Comparison of ENCODE assay signal across 20 cellular contexts in genomic region chr12:68393398-68393797, GRCh38.
DNase-seq lines count a peak whose midpoint lies in the region; ATAC-seq and TF ChIP-seq lines count a peak whose summit lies in the region.
"Had no signal": no experiment of that assay in that cellular context is flagged by ENCODE, and none has a peak within 500 bp of the region (broad histone marks: within the 10 kb centered on the region; RNA-seq: fewer than 3 reads in every experiment).

No MANE protein-coding gene starts in this region.

- H3K27ac ChIP-seq in right cardiac atrium (ENCODE audit: low read length): no peak overlapping the region
- peak overlapping the region; percentile 48; the same call in 1 of the 2 replicates for H3K27ac ChIP-seq in Panc1 (ENCODE audit: low read length)
- H3K27ac ChIP-seq in upper lobe of right lung: no peak overlapping the region
- H3K27ac ChIP-seq: BLaER1, GM23248 had no signal

- no peaks in the 10 kb centered on the region for H3K4me1 ChIP-seq in right cardiac atrium (ENCODE audit: control insufficient read depth, insufficient read depth, low read length)
- no peaks in the 10 kb centered on the region for H3K4me1 ChIP-seq in Panc1 (ENCODE audit: control insufficient read depth, insufficient read depth, low read length)
- no peaks in the 10 kb centered on the region for H3K4me1 ChIP-seq in upper lobe of right lung

- DNase-seq in right cardiac atrium: no peak
- no peak for DNase-seq in Right ventricle myocardium inferior (ENCODE audit: missing footprints)
- DNase-seq in Panc1 (ENCODE audit: low read depth, low spot score): no peak
- DNase-seq in ecto neural progenitor cell (ENCODE audit: low spot score): peak; percentile 24
- DNase-seq in upper lobe of right lung: no peak
- DNase-seq in stimulated activated naive CD4-positive, alpha-beta T cell treated with Interleukin-2 at 50 U/mL for 16 hours (lab: John Stamatoyannopoulos, UW): no peak
- DNase-seq in HuH-7.5 (ENCODE audit: low spot score): no peak
- DNase-seq in kidney glomerular epithelial cell (lab: John Stamatoyannopoulos, UW): no peak
- DNase-seq: CD8-positive, alpha-beta memory T cell; DND-41; GM23248; Karpas-422; MG63; NCI-H1092; NCI-H1694 treated with DMSO at 0.1 percent for 48 hours; NCI-H2171; NCI-H510A; SHP77; SK-N-SH had no signal

- H3K9me3 ChIP-seq in right cardiac atrium (ENCODE audit: control insufficient read depth, low read length): no peaks in the 10 kb centered on the region
- H3K9me3 ChIP-seq in Panc1 (ENCODE audit: control insufficient read depth, insufficient read depth, low read depth, low read length): no peaks in the 10 kb centered on the region; the same call in 1 of the 2 replicates
- H3K9me3 ChIP-seq in upper lobe of right lung: no peaks in the 10 kb centered on the region
- H3K9me3 ChIP-seq: MG63, SK-N-SH had no signal

- TF ChIP-seq CTCF in Panc1 (IDR thresholded peaks at IDR 0.05): no peak
- no peak for TF ChIP-seq CTCF in upper lobe of right lung (IDR thresholded peaks at IDR 0.05)

- in situ Hi-C loops in Panc1 (cut with HindIII; ENCODE audit: low pct_unique_long_range_greater_than_20kb, low sequenced_read_pairs): no loop called here

- H3K27me3 ChIP-seq in right cardiac atrium (ENCODE audit: control insufficient read depth, insufficient read depth) (no peaks in the 10 kb centered on the region), Panc1 (ENCODE audit: control insufficient read depth, insufficient read depth, low read length) (no peaks in the 10 kb centered on the region), upper lobe of right lung (no peaks in the 10 kb centered on the region)
- H3K27me3 ChIP-seq: BLaER1, MG63 had no signal

- ATAC-seq in right cardiac atrium (peak; percentile 59 to 89), Right ventricle myocardium inferior (no peak), Panc1 (no peak), upper lobe of right lung (peak; percentile 40)

- H3K36me3 ChIP-seq in Panc1 (ENCODE audit: control insufficient read depth, insufficient read depth, low read length): no peaks in the 10 kb centered on the region
- no peaks in the 10 kb centered on the region for H3K36me3 ChIP-seq in upper lobe of right lung
- H3K36me3 ChIP-seq: MG63 had no signal

- BruUV-seq in Panc1 (replicated peaks; lab: Mats Ljungman, UMichigan): no TSS peak

- H3K4me3 ChIP-seq in right cardiac atrium (ENCODE audit: low read length): no peak overlapping the region
- no peak overlapping the region for H3K4me3 ChIP-seq in Panc1 (ENCODE audit: low read depth in 2 of 2, low read length in 2 of 2)
- no peak overlapping the region for H3K4me3 ChIP-seq in upper lobe of right lung
- H3K4me3 ChIP-seq: BLaER1, GM23248, MG63 had no signal

- POLR2A ChIA-PET in Panc1 (lab: Charles Lee): no interaction called here

- WGBS in right cardiac atrium: 58% methylated on average over 3 of the region's 3 CpGs

- intact Hi-C loops in right cardiac atrium (cut with DNase I): no loop called here
- intact Hi-C loops in Right ventricle myocardium inferior (cut with DNase I): no loop called here
- intact Hi-C loops in Panc1 (cut with micrococcal nuclease; ENCODE audit: unreplicated experiment): no loop called here
- intact Hi-C loops in upper lobe of right lung (cut with DNase I): no loop called here

- CTCF ChIA-PET in Panc1 (lab: Charles Lee): no interaction called here

Comparison
In these comparisons a context has a peak if more than half of its experiments do, and no peak if none do; other contexts are left out.
1. ATAC-seq: peak in right cardiac atrium (2 of 2) and upper lobe of right lung (single experiment); none in Right ventricle myocardium inferior (single experiment) and Panc1 (single experiment).